Comparison of ENCODE assay signal across 23 cellular contexts in genomic region chr16:56344518-56345405, GRCh38.
A peak's percentile ranks its signal among the peaks of the same experiment; 100 is the strongest.
DNase-seq lines count a peak whose midpoint lies in the region; ATAC-seq, FAIRE-seq and TF ChIP-seq lines count a peak whose summit lies in the region.
"Had no signal": no experiment of that assay in that cellular context is flagged by ENCODE, and none has a peak within 500 bp of the region (broad histone marks: within the 10 kb centered on the region; RNA-seq: fewer than 3 reads in every experiment).

No MANE protein-coding gene starts in this region.

- H3K4me3 ChIP-seq in Panc1 (ENCODE audit: low read depth in 2 of 2, low read length in 2 of 2), result no peak overlapping the region
- H3K4me3 ChIP-seq in HepG2 (replicated peaks in 1 of 3; ENCODE audit: insufficient read depth in 1 of 3, low read depth in 2 of 3, low read length in 3 of 3), result peak overlapping the region in 1 of 3 experiments; percentile 51; a peak in 1 of 6 replicates
- H3K4me3 ChIP-seq in small intestine (ENCODE audit: low read depth in 1 of 2, low read length in 2 of 2), result no peak overlapping the region
- H3K4me3 ChIP-seq in testis, result no peak overlapping the region
- H3K4me3 ChIP-seq: ascending aorta, esophagus muscularis mucosa, gastrocnemius medialis, thyroid gland had no signal

- H3K4me1 ChIP-seq in Panc1 (ENCODE audit: control insufficient read depth, insufficient read depth, low read length) (no peaks in the 10 kb centered on the region), HepG2 (ENCODE audit: insufficient read depth, low read length) (peaks cover 22% of the 10 kb centered on the region), small intestine (ENCODE audit: control insufficient read depth in 2 of 2, insufficient read depth in 1 of 2, low read depth in 1 of 2, low read length in 1 of 2) (no peaks in the 10 kb centered on the region), testis (no peaks in the 10 kb centered on the region)
- H3K4me1 ChIP-seq: ascending aorta, esophagus muscularis mucosa, gastrocnemius medialis, thyroid gland had no signal

- no peaks in the 10 kb centered on the region for H3K4me1 Mint-ChIP-seq in chondrocyte (ENCODE audit: low read depth)
- H3K4me1 Mint-ChIP-seq: CD8-positive, alpha-beta memory T cell had no signal

- H3K9me3 ChIP-seq in Panc1 (ENCODE audit: control insufficient read depth, insufficient read depth, low read depth, low read length) (no peaks in the 10 kb centered on the region), HepG2 (ENCODE audit: low read length) (no peaks in the 10 kb centered on the region), small intestine (ENCODE audit: control insufficient read depth, low read depth) (no peaks in the 10 kb centered on the region), testis (no peaks in the 10 kb centered on the region)
- H3K9me3 ChIP-seq: ascending aorta, esophagus muscularis mucosa, gastrocnemius medialis, thyroid gland had no signal

- H3K9ac ChIP-seq in HepG2 (ENCODE audit: insufficient read depth, low read depth, low read length), result peak overlapping the region; percentile 35; the same call in 1 of the 2 replicates

- H3K4me2 ChIP-seq in HepG2 (ENCODE audit: low read depth, low read length), result peak overlapping the region; percentile 61

- no peaks in the 10 kb centered on the region for H3K36me3 Mint-ChIP-seq in chondrocyte (ENCODE audit: low read depth)

- TF ChIP-seq EP300 in HepG2 (IDR thresholded peaks at IDR 0.05; ENCODE audit: low read depth in 2 of 2, low read length in 2 of 2) (no peak), HepG2 (CRISPR knock-in tag; IDR thresholded peaks at IDR 0.05; ENCODE audit: borderline replicate concordance) (no peak)

- H3K9me3 Mint-ChIP-seq in chondrocyte (ENCODE audit: low read depth), result no peaks in the 10 kb centered on the region
- H3K9me3 Mint-ChIP-seq: activated T-helper 1 cell treated with anti-CD3 and anti-CD28 coated beads, Interleukin-12 subunit alpha, Interleukin-12 subunit beta, Interleukin-2, Interleukin-4 antibody, amounts not matched to agents 30 ng/mL and 10 ng/mL and 1 ng/mL, durations not matched to agents 14 hours and 24 hours and 36 hours; CD8-positive, alpha-beta memory T cell had no signal

- CTCF ChIA-PET in Panc1 (lab: Charles Lee) (no interaction called here), HepG2 (lab: Yijun Ruan, JAX; ENCODE audit: low intra/inter-chr PET ratio, low total read pairs) (no interaction called here)

- no peak overlapping the region for H3K4me3 Mint-ChIP-seq in chondrocyte (ENCODE audit: unreplicated experiment)
- H3K4me3 Mint-ChIP-seq: activated T-helper 1 cell treated with anti-CD3 and anti-CD28 coated beads, Interleukin-12 subunit alpha, Interleukin-12 subunit beta, Interleukin-2, Interleukin-4 antibody, amounts not matched to agents 30 ng/mL and 10 ng/mL and 1 ng/mL, durations not matched to agents 14 hours and 24 hours and 36 hours; CD8-positive, alpha-beta memory T cell had no signal

- H3K27ac ChIP-seq in Panc1 (ENCODE audit: low read length) (no peak overlapping the region), HepG2 (ENCODE audit: extremely low read length, insufficient read depth, low read length) (no peak overlapping the region), small intestine (ENCODE audit: low read depth in 1 of 2, low read length in 1 of 2) (no peak overlapping the region), testis (no peak overlapping the region)
- H3K27ac ChIP-seq: ascending aorta, esophagus muscularis mucosa, gastrocnemius medialis, thyroid gland had no signal

- TF ChIP-seq RAD21 in HepG2 (CRISPR knock-in tag; IDR thresholded peaks at IDR 0.05), result no peak

- ATAC-seq in Panc1 (no peak), HepG2 (peak; percentile 3; the same call in 2 of the 3 replicates)
- ATAC-seq: gastrocnemius medialis had no signal

- BruUV-seq in Panc1 (replicated peaks; lab: Mats Ljungman, UMichigan) (TSS peak; percentile 74), HepG2 (replicated peaks; lab: Mats Ljungman, UMichigan) (no TSS peak)

- POLR2A ChIA-PET in Panc1 (lab: Charles Lee), result interaction anchor here (0.6 kb wide), 1 partner anchor 220 kb away, joined by 3 read pairs; no protein-coding TSS in a partner anchor
- POLR2A ChIA-PET in HepG2 (lab: Yijun Ruan, JAX), result no interaction called here

- FAIRE-seq in HepG2 (lab: Jason Lieb, UNC), result no peak
- FAIRE-seq in small intestine (lab: Jason Lieb, UNC), result no peak
- no peak for FAIRE-seq in HTR-8/SVneo (lab: Jason Lieb, UNC)

- H3K79me2 ChIP-seq in HepG2 (ENCODE audit: insufficient read depth, low read length), result no peaks in the 10 kb centered on the region

- no peak for DNase-seq in Panc1 (ENCODE audit: low read depth, low spot score)
- DNase-seq in chondrocyte (ENCODE audit: low spot score), result peak; percentile 82
- DNase-seq in HepG2 (ENCODE audit: low spot score), result no peak
- peak; percentile 23 for DNase-seq in small intestine
- no peak for DNase-seq in HTR-8/SVneo (ENCODE audit: insufficient read length, low spot score)
- no peak for DNase-seq in testis
- no peak for DNase-seq in activated T-cell treated with anti-CD3 and anti-CD28 coated beads, Interleukin-2, amount 50 U/mL, for 48 hours
- DNase-seq: activated CD4-positive, alpha-beta T cell treated with anti-CD3 and anti-CD28 coated beads for 4 hours; activated naive CD4-positive, alpha-beta T cell treated with anti-CD3 and anti-CD28 coated beads, Interleukin-2, amount 50 U/mL, for 16 hours; CD8-positive, alpha-beta memory T cell; DMS53; gastrocnemius medialis; HCEC 1CT; NCI-H1092; NCI-H187 treated with DMSO at 0.1 percent for 48 hours; NCI-H2227 treated with DMSO at 0.1 percent for 48 hours; stimulated activated CD4-positive, alpha-beta T cell treated with anti-CD3 and anti-CD28 coated beads, Interleukin-4, amount 100 ng/mL, for 1 hour; stimulated activated naive CD4-positive, alpha-beta T cell treated with Interleukin-2 at 50 U/mL for 16 hours; T-helper 1 cell; thyroid gland had no signal

- no peak overlapping the region for H2AFZ ChIP-seq in HepG2 (ENCODE audit: low read length)

- no peaks in the 10 kb centered on the region for H3K27me3 Mint-ChIP-seq in chondrocyte (ENCODE audit: low read depth)

- TF ChIP-seq POLR2A in HepG2 (IDR thresholded peaks at IDR 0.05; ENCODE audit: insufficient read depth in 1 of 2, low read depth in 2 of 2, low read length in 2 of 2) (no peak), testis (IDR thresholded peaks at IDR 0.05) (no peak)

- no peak for TF ChIP-seq CTCF in Panc1 (IDR thresholded peaks at IDR 0.05)
- TF ChIP-seq CTCF in chondrocyte (IDR thresholded peaks at IDR 0.05), result no peak
- TF ChIP-seq CTCF in HepG2 (CRISPR knock-in tag; IDR thresholded peaks at IDR 0.05), result no peak
- TF ChIP-seq CTCF in testis (IDR thresholded peaks at IDR 0.05), result no peak

- WGBS in HepG2 (ENCODE audit: low lambda C conversion rate), result 40% methylated on average over 11 of the region's 18 CpGs
- WGBS in small intestine, 3 donors, result 43 to 65% (median 51%) methylated on average over 18 of the region's 18 CpGs
- WGBS in testis, 2 donors, result 75 to 84% methylated on average over 5 to 18 of the region's 18 CpGs

- H4K20me1 ChIP-seq in HepG2 (ENCODE audit: insufficient read depth, low read length), result no peaks in the 10 kb centered on the region

- no peaks in the 10 kb centered on the region for H3K36me3 ChIP-seq in Panc1 (ENCODE audit: control insufficient read depth, insufficient read depth, low read length)
- H3K36me3 ChIP-seq in HepG2 (replicated peaks in 1 of 2; ENCODE audit: control insufficient read depth in 1 of 2, insufficient read depth in 2 of 2, low read length in 2 of 2), result no peaks in the 10 kb centered on the region
- H3K36me3 ChIP-seq in small intestine (ENCODE audit: control insufficient read depth in 2 of 2, insufficient read depth in 2 of 2, low read length in 2 of 2), result no peaks in the 10 kb centered on the region
- no peaks in the 10 kb centered on the region for H3K36me3 ChIP-seq in testis (ENCODE audit: low read depth, missing control alignments)
- H3K36me3 ChIP-seq: ascending aorta, gastrocnemius medialis, thyroid gland had no signal

- intact Hi-C loops in Panc1 (cut with micrococcal nuclease; ENCODE audit: unreplicated experiment), result no loop called here
- intact Hi-C loops in HepG2 (cut with micrococcal nuclease; ENCODE audit: unreplicated experiment), result no loop called here
- intact Hi-C loops in testis (cut with DNase I; ENCODE audit: low total_unique reads), result no loop called here

- H3K27me3 ChIP-seq in Panc1 (ENCODE audit: control insufficient read depth, insufficient read depth, low read length) (no peaks in the 10 kb centered on the region), HepG2 (ENCODE audit: control insufficient read depth in 1 of 2, insufficient read depth in 2 of 2, low read length in 2 of 2) (peaks cover 10 to 54% of the 10 kb centered on the region in 2 experiments; a peak in 3 of 5 replicates), small intestine (ENCODE audit: control insufficient read depth in 2 of 2, insufficient read depth in 2 of 2, low read length in 2 of 2) (no peaks in the 10 kb centered on the region), testis (no peaks in the 10 kb centered on the region)
- H3K27me3 ChIP-seq: ascending aorta, esophagus muscularis mucosa, gastrocnemius medialis, thyroid gland had no signal

- H3K27ac Mint-ChIP-seq in chondrocyte (ENCODE audit: unreplicated experiment), result no peak overlapping the region
- H3K27ac Mint-ChIP-seq: activated T-helper 1 cell treated with anti-CD3 and anti-CD28 coated beads, Interleukin-12 subunit alpha, Interleukin-12 subunit beta, Interleukin-2, Interleukin-4 antibody, amounts not matched to agents 30 ng/mL and 10 ng/mL and 1 ng/mL, durations not matched to agents 14 hours and 24 hours and 36 hours; CD8-positive, alpha-beta memory T cell had no signal

- in situ Hi-C loops in Panc1 (cut with HindIII; ENCODE audit: low pct_unique_long_range_greater_than_20kb, low sequenced_read_pairs) (no loop called here), HepG2 (cut with HindIII; ENCODE audit: extremely low pct_ligation_motif_present, low pct_unique_long_range_greater_than_20kb) (no loop called here)

TF ChIP-seq in HepG2, 621 proteins besides CTCF, POLR2A, EP300 and RAD21 (continues in another document):
- TF ChIP-seq, protein P1, sequence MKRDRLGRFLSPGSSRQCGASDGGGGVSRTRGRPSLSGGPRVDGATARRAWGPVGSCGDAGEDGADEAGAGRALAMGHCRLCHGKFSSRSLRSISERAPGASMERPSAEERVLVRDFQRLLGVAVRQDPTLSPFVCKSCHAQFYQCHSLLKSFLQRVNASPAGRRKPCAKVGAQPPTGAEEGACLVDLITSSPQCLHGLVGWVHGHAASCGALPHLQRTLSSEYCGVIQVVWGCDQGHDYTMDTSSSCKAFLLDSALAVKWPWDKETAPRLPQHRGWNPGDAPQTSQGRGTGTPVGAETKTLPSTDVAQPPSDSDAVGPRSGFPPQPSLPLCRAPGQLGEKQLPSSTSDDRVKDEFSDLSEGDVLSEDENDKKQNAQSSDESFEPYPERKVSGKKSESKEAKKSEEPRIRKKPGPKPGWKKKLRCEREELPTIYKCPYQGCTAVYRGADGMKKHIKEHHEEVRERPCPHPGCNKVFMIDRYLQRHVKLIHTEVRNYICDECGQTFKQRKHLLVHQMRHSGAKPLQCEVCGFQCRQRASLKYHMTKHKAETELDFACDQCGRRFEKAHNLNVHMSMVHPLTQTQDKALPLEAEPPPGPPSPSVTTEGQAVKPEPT (CRISPR knock-in tag; IDR thresholded peaks at IDR 0.05; ENCODE audit: low read depth), result 0 out of 2 replicates have a peak, but pooled peaks have one; percentile 29
- no peak for TF ChIP-seq NFYB (CRISPR knock-in tag; IDR thresholded peaks at IDR 0.05)

Comparison
In these comparisons a context has a peak if more than half of its experiments do, and no peak if none do; other contexts are left out.
1. DNase-seq: peak in chondrocyte (single experiment) and small intestine (single experiment); none in Panc1 (single experiment), HepG2 (single experiment), HTR-8/SVneo (single experiment), testis (single experiment) and activated T-cell treated with anti-CD3 and anti-CD28 coated beads, Interleukin-2, amount 50 U/mL, for 48 hours (0 of 2).